Comparison of ENCODE assay signal across 8 cellular contexts in genomic region chr7:99040104-99040958, GRCh38.
DNase-seq lines count a peak whose midpoint lies in the region; ATAC-seq and TF ChIP-seq lines count a peak whose summit lies in the region.

No MANE protein-coding gene starts in this region.

- peaks cover 80 to 97% of the 10 kb centered on the region in 2 donors for H3K36me3 Mint-ChIP-seq in CD14-positive monocyte

- no peak overlapping the region for H3K4me3 Mint-ChIP-seq in CD14-positive monocyte

- no peaks in the 10 kb centered on the region for H3K9me3 ChIP-seq in mucosa of rectum (ENCODE audit: control insufficient read depth in 2 of 2, low read length in 2 of 2)

- peaks cover 16 to 27% of the 10 kb centered on the region in 2 donors for H3K4me1 ChIP-seq in mucosa of rectum (ENCODE audit: control insufficient read depth in 2 of 2, insufficient read depth in 2 of 2, low read length in 2 of 2)

- TF ChIP-seq CTCF in CD14-positive monocyte (IDR thresholded peaks at IDR 0.05) = peak; percentile 85

- H3K27ac ChIP-seq in mucosa of rectum (ENCODE audit: low read depth in 2 of 2, low read length in 2 of 2) = peak overlapping the region; percentile 63 to 74

- peak; percentile 54 for DNase-seq in CD14-positive monocyte (ENCODE audit: low spot score)
- DNase-seq in HPDE6-E6E7 (ENCODE audit: extremely low spot score) = peak; percentile 64
- DNase-seq in NOMO-1 (lab: John Stamatoyannopoulos, UW; ENCODE audit: unreplicated experiment in 2 of 2) = peak; percentile 44 to 55
- peak; percentile 54 for DNase-seq in activated T-cell treated with anti-CD3 and anti-CD28 coated beads for 1 hour (ENCODE audit: low read depth)
- peak; percentile 76 to 88 for DNase-seq in erythroblast (lab: John Stamatoyannopoulos, UW)
- DNase-seq in stimulated activated CD8-positive, alpha-beta memory T cell treated with anti-CD3 and anti-CD28 coated beads, Interleukin-7, amount 100 ng/mL, for 1 hour (ENCODE audit: low read depth in 2 of 2) = peak; percentile 14 to 29

- peaks cover 0 to 1% (median 0%) of the 10 kb centered on the region in 7 donors for H3K9me3 Mint-ChIP-seq in CD14-positive monocyte

- H3K4me3 ChIP-seq in mucosa of rectum (ENCODE audit: low read length in 2 of 2) = no peak overlapping the region

- no peaks in the 10 kb centered on the region for H3K27me3 ChIP-seq in mucosa of rectum (ENCODE audit: control insufficient read depth in 2 of 2, insufficient read depth in 2 of 2, low read length in 2 of 2)

- intact Hi-C loops in CD14-positive monocyte (cut with micrococcal nuclease) = loop anchor here (1.0 to 2.0 kb wide), 2 partner anchors 270 to 273 kb away; no protein-coding TSS in a partner anchor

- no peaks in the 10 kb centered on the region for H3K4me1 Mint-ChIP-seq in CD14-positive monocyte

- ATAC-seq in GM21423 (IDR thresholded peaks at IDR 0.05; ENCODE audit: unreplicated experiment) = no peak

- H3K9ac ChIP-seq in mucosa of rectum (ENCODE audit: low read depth in 1 of 2, low read length in 2 of 2) = peak overlapping the region; percentile 5 to 41

- H3K27ac Mint-ChIP-seq in CD14-positive monocyte = peak overlapping the region in 2 of 7 donors; percentile 30 to 32

- no peak for TF ChIP-seq POLR2A in erythroblast (IDR thresholded peaks at IDR 0.05; ENCODE audit: low read length)

- H3K27me3 Mint-ChIP-seq in CD14-positive monocyte (ENCODE audit: low read depth in 3 of 3) = peaks cover 0 to 5% (median 0%) of the 10 kb centered on the region in 3 donors

- H3K36me3 ChIP-seq in mucosa of rectum (ENCODE audit: control insufficient read depth in 2 of 2, insufficient read depth in 2 of 2, low read length in 2 of 2) = peaks cover 47 to 60% of the 10 kb centered on the region in 2 donors

Comparison
In these comparisons a context has a peak if more than half of its experiments do, and no peak if none do; other contexts are left out.
1. DNase-seq: peak in every context shown above with its lines; median percentile 82 in erythroblast; 64 in HPDE6-E6E7; 54 in CD14-positive monocyte; 54 in activated T-cell treated with anti-CD3 and anti-CD28 coated beads for 1 hour; 50 in NOMO-1; 22 in stimulated activated CD8-positive, alpha-beta memory T cell treated with anti-CD3 and anti-CD28 coated beads, Interleukin-7, amount 100 ng/mL, for 1 hour.